ENCODE assay signal across 20 cellular contexts in the genomic region with DNA sequence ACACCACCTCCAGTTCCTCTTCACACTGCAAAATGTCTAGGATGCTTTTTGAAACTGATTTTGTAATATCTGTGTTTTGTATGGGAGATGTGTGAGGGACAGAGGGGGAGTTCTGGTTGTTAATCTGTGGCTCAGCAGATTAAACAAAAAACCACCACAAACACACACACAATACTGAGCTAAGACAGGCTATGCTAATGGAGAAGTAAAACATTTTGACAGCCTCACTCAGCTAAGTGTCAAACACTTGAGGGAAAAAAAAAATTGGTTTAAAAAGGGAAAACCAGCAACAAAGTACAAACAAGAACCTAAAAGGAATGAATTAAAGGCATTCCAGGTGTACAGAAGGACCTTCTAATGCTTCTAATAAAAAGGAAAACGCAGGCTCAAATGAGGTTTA.
"Had no signal": no experiment of that assay in that cellular context is flagged by ENCODE, and none has a peak within 500 bp of the region (broad histone marks: within the 10 kb centered on the region; RNA-seq: fewer than 3 reads in every experiment).

No MANE protein-coding gene starts in this region.

- H3K36me3 ChIP-seq: left ventricle myocardium inferior, ovary, right atrium auricular region, suprapubic skin, thoracic aorta, tibial artery, upper lobe of right lung, uterus had no signal

- ATAC-seq: natural killer cell; sciatic nerve; stimulated activated effector memory CD8-positive, alpha-beta T cell treated with anti-CD3 and anti-CD28 coated beads, Interleukin-12 subunit alpha, Interleukin-12 subunit beta, amount 100 ng/mL, for 72 hours; upper lobe of right lung had no signal

- H3K9me3 ChIP-seq: left ventricle myocardium inferior, ovary, right atrium auricular region, suprapubic skin, thoracic aorta, tibial artery, upper lobe of right lung, uterus had no signal

- DNase-seq: islet precursor cell; left ventricle myocardium inferior; naive B cell; natural killer cell; nephron progenitor cell; ovary; stimulated activated CD4-positive, alpha-beta T cell treated with anti-CD3 and anti-CD28 coated beads, Interleukin-12 subunit alpha, Interleukin-12 subunit beta, amount 100 ng/mL, for 4 hours; stimulated activated CD4-positive, alpha-beta T cell treated with anti-CD3 and anti-CD28 coated beads, Interleukin-4, amount 100 ng/mL, for 24 hours; stimulated activated naive CD4-positive, alpha-beta T cell; tibial artery; trophoblast cell; upper lobe of right lung; uterus had no signal

- H3K27ac ChIP-seq: left ventricle myocardium inferior, ovary, right atrium auricular region, skin epidermis, suprapubic skin, thoracic aorta, tibial artery, upper lobe of right lung, uterus had no signal

- H3K27me3 ChIP-seq: ovary, right atrium auricular region, suprapubic skin, tibial artery, upper lobe of right lung, uterus had no signal

- H3K4me3 ChIP-seq: left ventricle myocardium inferior, lung, ovary, right atrium auricular region, skin epidermis, suprapubic skin, thoracic aorta, tibial artery, upper lobe of right lung, uterus had no signal

- H3K4me1 ChIP-seq: left ventricle myocardium inferior, right atrium auricular region, suprapubic skin, upper lobe of right lung, uterus had no signal
